Comparison of ENCODE assay signal across 1 cellular context in the genomic region with DNA sequence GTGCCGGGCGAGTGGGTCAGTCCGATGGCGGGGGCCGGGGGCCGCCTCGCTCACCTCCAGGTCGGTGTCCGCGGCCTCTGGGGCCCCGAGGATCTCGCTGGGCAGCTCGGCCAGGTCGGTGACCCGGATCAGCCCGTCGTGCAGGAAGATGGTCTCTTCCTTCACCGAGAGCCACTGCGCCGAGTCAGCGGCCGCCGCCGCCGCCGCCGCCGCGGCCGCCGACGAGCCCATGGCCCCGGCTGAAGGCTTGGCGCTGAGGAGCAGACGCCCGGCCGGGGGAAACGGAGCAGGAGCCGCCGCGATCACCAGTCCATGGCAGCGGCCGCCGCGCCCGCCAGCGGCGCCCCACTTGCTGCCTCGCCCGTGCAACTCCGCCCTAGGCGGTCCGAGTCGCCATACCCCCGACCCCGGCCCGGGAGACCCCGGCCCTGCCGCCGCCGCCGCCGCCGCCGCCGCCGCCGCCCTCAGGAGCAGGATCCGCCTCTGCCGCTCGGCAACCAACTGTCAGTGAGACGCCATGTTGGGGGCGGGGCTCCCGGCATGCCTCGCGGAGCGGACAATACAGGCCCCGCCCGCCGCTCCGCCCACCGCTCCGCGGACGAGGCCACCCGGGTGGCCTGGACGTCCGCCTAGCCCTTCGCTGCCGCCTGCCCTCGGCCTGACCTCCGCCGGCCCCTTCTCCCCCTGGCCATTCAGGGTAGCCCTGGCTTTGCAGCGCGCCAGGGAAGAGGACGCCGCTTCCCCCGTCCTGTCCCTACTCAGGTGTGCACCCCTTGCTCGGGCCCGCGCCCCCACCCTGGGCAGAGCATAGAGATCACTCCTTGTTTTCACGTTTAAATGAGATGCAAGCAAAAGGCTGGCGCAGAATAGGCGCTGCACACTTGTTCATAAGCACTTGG.
A peak's percentile ranks its signal among the peaks of the same experiment; 100 is the strongest.
TF ChIP-seq lines count a peak whose summit lies in the region.

A gene with protein sequence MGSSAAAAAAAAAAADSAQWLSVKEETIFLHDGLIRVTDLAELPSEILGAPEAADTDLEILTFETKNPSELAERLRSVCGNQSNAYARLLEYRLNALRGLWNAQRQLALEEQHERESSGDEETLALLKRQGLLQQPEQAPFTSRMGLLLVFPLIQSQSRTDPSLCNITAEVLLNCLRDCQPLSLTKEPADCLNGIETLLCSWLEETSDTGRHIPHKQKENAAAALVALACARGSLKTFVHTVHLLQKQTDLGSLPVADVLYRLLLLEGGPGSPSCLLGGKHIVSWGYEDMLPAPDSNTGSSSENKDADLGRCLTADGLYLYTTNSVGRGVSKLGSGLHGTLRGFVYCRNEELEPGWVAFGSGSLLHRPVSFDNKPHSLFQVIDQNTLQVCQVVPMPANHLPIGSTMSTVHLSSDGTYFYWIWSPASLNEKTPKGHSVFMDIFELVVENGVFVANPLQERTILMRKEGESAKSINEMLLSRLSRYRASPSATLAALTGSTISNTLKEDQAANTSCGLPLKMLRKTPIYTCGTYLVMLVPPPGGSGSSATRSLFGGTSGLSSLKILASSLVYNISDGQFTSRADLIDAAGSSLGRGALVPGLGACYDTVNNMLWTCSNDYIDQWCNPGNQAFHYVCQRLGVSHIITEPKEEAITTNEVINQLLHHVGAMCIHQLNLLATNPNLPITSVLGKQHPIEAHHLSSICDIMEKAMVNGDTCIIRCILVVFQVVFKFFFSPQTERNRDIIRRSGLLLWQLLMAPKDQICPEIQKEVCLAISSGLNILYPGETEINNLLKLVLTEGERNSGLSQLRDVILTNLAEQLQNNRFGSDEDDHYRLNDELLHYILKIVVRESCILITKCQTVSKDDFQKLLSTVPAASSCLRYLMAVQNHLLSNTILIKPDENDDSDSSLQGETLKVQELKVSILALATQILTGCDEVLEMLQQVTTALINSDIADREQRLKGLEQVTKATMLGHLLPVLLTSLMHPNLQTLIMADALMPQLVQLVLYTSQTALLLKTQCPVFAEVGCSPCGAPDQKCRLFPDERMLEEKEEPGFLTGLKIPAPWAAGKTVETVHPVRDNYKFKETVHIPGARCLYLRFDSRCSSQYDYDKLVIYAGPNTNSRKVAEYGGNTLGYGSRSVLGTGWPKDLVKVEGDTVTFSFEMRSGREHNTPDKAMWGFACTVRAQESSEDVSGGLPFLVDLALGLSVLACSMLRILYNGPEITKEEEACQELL (N-terminal part only) (minus strand): TSS at position 534 of the 899 bp plus-strand sequence. CDS start 303 bp downstream, at position 231.

TF ChIP-seq in endothelial cell of umbilical vein, 7 proteins besides CTCF, POLR2A, EP300 and RAD21:
- TF ChIP-seq POLR2AphosphoS5 (IDR thresholded peaks at IDR 0.05; ENCODE audit: insufficient read depth, low read depth, low read length) (peak; percentile 91), MYC (IDR thresholded peaks at IDR 0.05; ENCODE audit: low read depth, low read length) (no peak), FOS (IDR thresholded peaks at IDR 0.05; ENCODE audit: borderline replicate concordance, insufficient read depth, low read length) (no peak), GATA2 (IDR thresholded peaks at IDR 0.05; ENCODE audit: insufficient read depth, insufficient read length, low read depth, low read length) (no peak)
